8 cellular contexts compared by ENCODE assay signal in genomic region chr15:41512512-41513281, GRCh38. TPM values are rescaled to one million over a fixed set of nuclear protein-coding genes. Genes with fewer than 3 reads are reported as not detected.
DNase-seq lines count a peak whose midpoint lies in the region; FAIRE-seq and TF ChIP-seq lines count a peak whose summit lies in the region.

No MANE protein-coding gene starts in this region.

- H3K27ac Mint-ChIP-seq in neural crest cell (ENCODE audit: unreplicated experiment): no peak overlapping the region

- H3K27me3 ChIP-seq in endothelial cell of umbilical vein (ENCODE audit: control insufficient read depth in 2 of 2, insufficient read depth in 2 of 2, low read length in 2 of 2): peaks cover 37% of the 10 kb centered on the region in 2 experiments

- intact Hi-C loops in endothelial cell of umbilical vein (cut with micrococcal nuclease): no loop called here

- no peaks in the 10 kb centered on the region for H3K9me1 ChIP-seq in endothelial cell of umbilical vein (replicated peaks; ENCODE audit: control insufficient read depth, extremely low read depth, insufficient read depth, low read length)

- TF ChIP-seq CTCF in endothelial cell of umbilical vein (IDR thresholded peaks at IDR 0.05; ENCODE audit: extremely low read depth in 1 of 2, insufficient read depth in 1 of 2, low read depth in 1 of 2, low read length in 2 of 2) (no peak), neural crest cell (conservative IDR thresholded peaks at IDR 0.05) (no peak), D721Med (IDR thresholded peaks at IDR 0.05; ENCODE audit: insufficient read depth, missing control alignments) (no peak)

- H3K4me1 Mint-ChIP-seq in neural crest cell: peaks cover 8% of the 10 kb centered on the region

- no peaks in the 10 kb centered on the region for H3K9me3 Mint-ChIP-seq in neural crest cell

- DNase-seq in GM18507 (ENCODE audit: extremely low spot score, insufficient read length, low read depth) (no peak), RPMI8226 (peak; percentile 42), endothelial cell of umbilical vein (ENCODE audit: low read depth, low spot score) (no peak), neural crest cell (ENCODE audit: low read depth, low spot score) (peak; percentile 26), EL (no peak), D721Med (ENCODE audit: insufficient read length, low spot score) (no peak), NCI-H2227 treated with DMSO at 0.1 percent for 48 hours (lab: John Stamatoyannopoulos, UW) (no peak)
- no peak for DNase-seq in effector CD8-positive, alpha-beta T cell (lab: John Stamatoyannopoulos, UW)

- H3K27me3 Mint-ChIP-seq in neural crest cell (ENCODE audit: low read depth): peaks cover 74% of the 10 kb centered on the region

- peaks cover 8% of the 10 kb centered on the region for H3K4me1 ChIP-seq in endothelial cell of umbilical vein (ENCODE audit: control insufficient read depth, extremely low read depth, insufficient read depth, low read length)

- no peaks in the 10 kb centered on the region for H3K79me2 ChIP-seq in endothelial cell of umbilical vein (ENCODE audit: control insufficient read depth, insufficient read depth, low read length)

- FAIRE-seq in GM18507 (lab: Jason Lieb, UNC): peak; percentile 9
- FAIRE-seq in endothelial cell of umbilical vein (lab: Jason Lieb, UNC): no peak
- no peak for FAIRE-seq in D721Med (lab: Jason Lieb, UNC)

- H3K36me3 Mint-ChIP-seq in neural crest cell (ENCODE audit: low read depth): peaks cover 3% of the 10 kb centered on the region

- TF ChIP-seq POLR2A in endothelial cell of umbilical vein (IDR thresholded peaks at IDR 0.05; ENCODE audit: low read depth, low read length): no peak

- POLR2A ChIA-PET in endothelial cell of umbilical vein (lab: Charles Lee): no interaction called here

- dilution Hi-C loops in endothelial cell of umbilical vein (cut with MboI; ENCODE audit: extremely low pct_ligation_motif_present, low sequenced_read_pairs): no loop called here

- H2AFZ ChIP-seq in endothelial cell of umbilical vein (ENCODE audit: low read depth, low read length): peak overlapping the region; percentile 3

- H3K4me2 ChIP-seq in endothelial cell of umbilical vein (ENCODE audit: insufficient read depth, low read length): peak overlapping the region; percentile 74

- no peaks in the 10 kb centered on the region for H3K36me3 ChIP-seq in endothelial cell of umbilical vein (ENCODE audit: control insufficient read depth in 2 of 2, extremely low read depth in 1 of 2, insufficient read depth in 2 of 2, low read length in 2 of 2)

- no TSS peak for BruUV-seq in endothelial cell of umbilical vein (replicated peaks; lab: Mats Ljungman, UMichigan)

- H3K27ac ChIP-seq in endothelial cell of umbilical vein (ENCODE audit: insufficient read depth, low read depth, low read length): no peak overlapping the region

- H4K20me1 ChIP-seq in endothelial cell of umbilical vein (replicated peaks; ENCODE audit: control insufficient read depth, extremely low read depth, insufficient read depth, low read length): no peaks in the 10 kb centered on the region

- H3K9me3 ChIP-seq in endothelial cell of umbilical vein (replicated peaks; ENCODE audit: control insufficient read depth, insufficient read depth, low read length): no peaks in the 10 kb centered on the region

- peak overlapping the region; percentile 82 for H3K4me3 Mint-ChIP-seq in neural crest cell

- H3K9ac ChIP-seq in endothelial cell of umbilical vein (replicated peaks; ENCODE audit: extremely low read depth, insufficient read depth, low read length): no peak overlapping the region

- CTCF ChIA-PET in endothelial cell of umbilical vein (lab: Charles Lee): interaction anchor here (2.5 kb wide), 1 partner anchor 47 kb away, joined by 10 read pairs; no protein-coding TSS in a partner anchor

- peak overlapping the region in 1 of 3 experiments; percentile 0 for H3K4me3 ChIP-seq in endothelial cell of umbilical vein (replicated peaks in 1 of 3; ENCODE audit: insufficient read depth in 1 of 3, low read depth in 1 of 3, low read length in 3 of 3)

TF ChIP-seq in endothelial cell of umbilical vein, 7 proteins besides CTCF, POLR2A, EP300 and RAD21:
- TF ChIP-seq EZH2 (IDR thresholded peaks at IDR 0.05; ENCODE audit: borderline replicate concordance, low read depth, low read length, severe bottlenecking) (peak; percentile 96), GATA2 (IDR thresholded peaks at IDR 0.05; ENCODE audit: insufficient read depth, insufficient read length, low read depth, low read length) (no peak)

RNA-seq across cellular contexts. Expression of gene LTK, which starts 0.9 kb away (rescaled TPM):
- 0.15 and 0.21 TPM in 2 replicates for total RNA-seq in endothelial cell of umbilical vein
- polyA plus RNA-seq in endothelial cell of umbilical vein: 0.17 and 0.18 TPM in 2 replicates
- polyA plus RNA-seq in endothelial cell of umbilical vein (2011; cell fraction: cytosol; rRNA removed): 0.05 and 0.11 TPM in 2 replicates
- polyA plus RNA-seq in endothelial cell of umbilical vein (2011; cell fraction: nucleus; rRNA removed): 0.55 and 0.56 TPM in 2 replicates
- polyA plus RNA-seq in endothelial cell of umbilical vein (2012): 0.12 TPM in 1 of 2 replicates, not detected in the other
- polyA minus RNA-seq in endothelial cell of umbilical vein: 0.32 TPM in 1 of 2 replicates, not detected in the other
- not detected for polyA minus RNA-seq in endothelial cell of umbilical vein (2011; cell fraction: cytosol; rRNA and poly(A)+ RNA removed)
- polyA minus RNA-seq in endothelial cell of umbilical vein (2011; cell fraction: nucleus; rRNA and poly(A)+ RNA removed): 0.24 TPM in 1 of 2 replicates, not detected in the other
- 0.16 and 0.19 TPM in 2 replicates for total RNA-seq in neural crest cell

RNA-seq across cellular contexts. Expression of gene ITPKA, which starts 19.0 kb away (rescaled TPM):
- 0.18 and 0.66 TPM in 2 replicates for total RNA-seq in endothelial cell of umbilical vein
- polyA plus RNA-seq in endothelial cell of umbilical vein: 0.14 and 0.25 TPM in 2 replicates
- polyA plus RNA-seq in endothelial cell of umbilical vein (2011; cell fraction: cytosol; rRNA removed): 0.09 and 0.13 TPM in 2 replicates
- 0.22 and 1.1 TPM in 2 replicates for polyA plus RNA-seq in endothelial cell of umbilical vein (2011; cell fraction: nucleus; rRNA removed)
- polyA plus RNA-seq in endothelial cell of umbilical vein (2012): 0.21 TPM in 1 of 2 replicates, not detected in the other
- 0.11 TPM in 1 of 2 replicates, not detected in the other for polyA minus RNA-seq in endothelial cell of umbilical vein
- polyA minus RNA-seq in endothelial cell of umbilical vein (2011; cell fraction: cytosol; rRNA and poly(A)+ RNA removed): 3.4 TPM
- polyA minus RNA-seq in endothelial cell of umbilical vein (2011; cell fraction: nucleus; rRNA and poly(A)+ RNA removed): not detected in 2 replicates
- total RNA-seq in neural crest cell: 1.3 and 1.5 TPM in 2 replicates

RNA-seq across cellular contexts. Expression of gene RPAP1, which starts 31.4 kb away (rescaled TPM):
- 40.0 and 41.3 TPM in 2 replicates for total RNA-seq in endothelial cell of umbilical vein
- 18.5 and 18.7 TPM in 2 replicates for polyA plus RNA-seq in endothelial cell of umbilical vein
- 11.9 and 12.3 TPM in 2 replicates for polyA plus RNA-seq in endothelial cell of umbilical vein (2011; cell fraction: cytosol; rRNA removed)
- polyA plus RNA-seq in endothelial cell of umbilical vein (2011; cell fraction: nucleus; rRNA removed): 31.7 and 35.9 TPM in 2 replicates
- polyA plus RNA-seq in endothelial cell of umbilical vein (2012): 27.1 and 29.0 TPM in 2 replicates
- 13.3 and 18.7 TPM in 2 replicates for polyA minus RNA-seq in endothelial cell of umbilical vein
- 17.1 TPM for polyA minus RNA-seq in endothelial cell of umbilical vein (2011; cell fraction: cytosol; rRNA and poly(A)+ RNA removed)
- 21.2 and 21.6 TPM in 2 replicates for polyA minus RNA-seq in endothelial cell of umbilical vein (2011; cell fraction: nucleus; rRNA and poly(A)+ RNA removed)
- total RNA-seq in neural crest cell: 86.5 and 91.1 TPM in 2 replicates

RNA-seq across cellular contexts. Expression of gene TYRO3, which starts 46.3 kb away (rescaled TPM):
- 14.5 and 18.8 TPM in 2 replicates for total RNA-seq in endothelial cell of umbilical vein
- 13.3 and 14.1 TPM in 2 replicates for polyA plus RNA-seq in endothelial cell of umbilical vein
- 13.9 and 15.2 TPM in 2 replicates for polyA plus RNA-seq in endothelial cell of umbilical vein (2011; cell fraction: cytosol; rRNA removed)
- 12.1 and 18.0 TPM in 2 replicates for polyA plus RNA-seq in endothelial cell of umbilical vein (2011; cell fraction: nucleus; rRNA removed)
- polyA plus RNA-seq in endothelial cell of umbilical vein (2012): 14.3 and 21.4 TPM in 2 replicates
- 32.8 and 39.4 TPM in 2 replicates for polyA minus RNA-seq in endothelial cell of umbilical vein
- 62.3 TPM for polyA minus RNA-seq in endothelial cell of umbilical vein (2011; cell fraction: cytosol; rRNA and poly(A)+ RNA removed)
- polyA minus RNA-seq in endothelial cell of umbilical vein (2011; cell fraction: nucleus; rRNA and poly(A)+ RNA removed): 5.9 and 9.5 TPM in 2 replicates
- total RNA-seq in neural crest cell: 71.7 and 74.7 TPM in 2 replicates

Comparison
In these comparisons a context has a peak if more than half of its experiments do, and no peak if none do; other contexts are left out.
1. DNase-seq: peak in RPMI8226 (single experiment) and neural crest cell (single experiment); none in GM18507 (single experiment), endothelial cell of umbilical vein (single experiment), effector CD8-positive, alpha-beta T cell (single experiment), EL (single experiment), D721Med (single experiment) and NCI-H2227 treated with DMSO at 0.1 percent for 48 hours (single experiment).